ENCODE assay signal across 14 cellular contexts in genomic region chr3:172285844-172286243, GRCh38.
DNase-seq lines count a peak whose midpoint lies in the region; ATAC-seq and TF ChIP-seq lines count a peak whose summit lies in the region.
"Had no signal": no experiment of that assay in that cellular context is flagged by ENCODE, and none has a peak within 500 bp of the region (broad histone marks: within the 10 kb centered on the region; RNA-seq: fewer than 3 reads in every experiment).

No MANE protein-coding gene starts in this region.

- peak; percentile 44 for ATAC-seq in GM19463 (IDR thresholded peaks at IDR 0.05; ENCODE audit: unreplicated experiment)
- no peak for ATAC-seq in stimulated activated naive B cell treated with anti-CD40 and anti-IgM and Interleukin-4, amounts not matched to agents 10 μg/mL and 1 μg/mL and 100 μg/mL, for 72 hours (replicated peaks)
- no peak for ATAC-seq in GM21526 (IDR thresholded peaks at IDR 0.05; ENCODE audit: low FRiP score, unreplicated experiment)
- ATAC-seq: natural killer cell treated with Interleukin-12 subunit alpha and Interleukin-12 subunit beta and Interleukin-15 and Interleukin-18, amount 100 ng/mL, for 72 hours had no signal

- TF ChIP-seq CTCF in hepatocyte (IDR thresholded peaks at IDR 0.05; ENCODE audit: poor library complexity) (no peak), A673 (conservative IDR thresholded peaks at IDR 0.05; ENCODE audit: low read depth, low read length) (no peak)

- CTCF ChIA-PET in A673 (lab: Charles Lee), result no interaction called here

- no peak overlapping the region for H3K27ac Mint-ChIP-seq in stimulated activated naive B cell treated with anti-CD40 and anti-IgM and Interleukin-4, amounts not matched to agents 10 μg/mL and 1 μg/mL and 100 μg/mL, for 72 hours
- H3K27ac Mint-ChIP-seq: activated CD4-positive, alpha-beta memory T cell treated with anti-CD3 and anti-CD28 coated beads, Interleukin-2, amount 10 ng/mL, durations not matched to agents 7 days and 5 days had no signal

- intact Hi-C loops in A673 (cut with micrococcal nuclease; ENCODE audit: unreplicated experiment), result no loop called here

- no peak overlapping the region for H3K4me3 ChIP-seq in hepatocyte
- no peak overlapping the region for H3K4me3 ChIP-seq in A673 (ENCODE audit: low read depth, low read length, poor library complexity, severe bottlenecking)
- H3K4me3 ChIP-seq: SK-N-MC, stomach had no signal

- H3K36me3 Mint-ChIP-seq in stimulated activated naive B cell treated with anti-CD40 and anti-IgM and Interleukin-4, amounts not matched to agents 10 μg/mL and 1 μg/mL and 100 μg/mL, for 72 hours, result peaks cover 9 to 31% of the 10 kb centered on the region in 2 donors

- no peak overlapping the region for H3K4me2 ChIP-seq in hepatocyte

- H3K9me3 ChIP-seq in hepatocyte (ENCODE audit: low read depth) (no peaks in the 10 kb centered on the region), A673 (ENCODE audit: low read depth, low read length, poor library complexity, severe bottlenecking) (no peaks in the 10 kb centered on the region)
- H3K9me3 ChIP-seq: stomach had no signal

- peaks cover 6% of the 10 kb centered on the region for H4K20me1 ChIP-seq in hepatocyte (ENCODE audit: insufficient read depth, poor library complexity, severe bottlenecking)

- no peak overlapping the region for H3K4me3 Mint-ChIP-seq in stimulated activated naive B cell treated with anti-CD40 and anti-IgM and Interleukin-4, amounts not matched to agents 10 μg/mL and 1 μg/mL and 100 μg/mL, for 72 hours
- H3K4me3 Mint-ChIP-seq: activated CD4-positive, alpha-beta memory T cell treated with anti-CD3 and anti-CD28 coated beads, Interleukin-2, amount 10 ng/mL, durations not matched to agents 7 days and 5 days; natural killer cell treated with Interleukin-12 subunit alpha and Interleukin-12 subunit beta and Interleukin-15 and Interleukin-18, amount 100 ng/mL, for 72 hours had no signal

- H2AFZ ChIP-seq in hepatocyte, result no peak overlapping the region

- H3K9me3 Mint-ChIP-seq in stimulated activated naive B cell treated with anti-CD40 and anti-IgM and Interleukin-4, amounts not matched to agents 10 μg/mL and 1 μg/mL and 100 μg/mL, for 72 hours, result no peaks in the 10 kb centered on the region
- H3K9me3 Mint-ChIP-seq: activated CD4-positive, alpha-beta memory T cell treated with anti-CD3 and anti-CD28 coated beads, Interleukin-2, amount 10 ng/mL, durations not matched to agents 7 days and 5 days; natural killer cell treated with Interleukin-12 subunit alpha and Interleukin-12 subunit beta and Interleukin-15 and Interleukin-18, amount 100 ng/mL, for 72 hours had no signal

- no peaks in the 10 kb centered on the region for H3K9me2 ChIP-seq in hepatocyte (replicated peaks; ENCODE audit: insufficient read depth)

- peaks cover 11 to 15% of the 10 kb centered on the region in 2 donors for H3K4me1 Mint-ChIP-seq in stimulated activated naive B cell treated with anti-CD40 and anti-IgM and Interleukin-4, amounts not matched to agents 10 μg/mL and 1 μg/mL and 100 μg/mL, for 72 hours

- BruUV-seq in A673 (replicated peaks; lab: Mats Ljungman, UMichigan), result no TSS peak

- DNase-seq in A172 (ENCODE audit: low spot score) (peak; percentile 44), amniotic epithelial cell (ENCODE audit: low read depth) (peak; percentile 90), hepatocyte (ENCODE audit: low spot score) (no peak), NCI-H748 (lab: John Stamatoyannopoulos, UW; ENCODE audit: unreplicated experiment) (no peak), A673 (ENCODE audit: low spot score) (no peak)
- DNase-seq in stimulated activated naive B cell treated with anti-CD40 and anti-IgM and Interleukin-4, amounts not matched to agents 10 μg/mL and 1 μg/mL and 100 μg/mL, for 72 hours, result no peak
- DNase-seq: activated CD4-positive, alpha-beta memory T cell treated with anti-CD3 and anti-CD28 coated beads, Interleukin-2, amount 10 ng/mL, durations not matched to agents 7 days and 5 days; brain microvascular endothelial cell; NK-92 treated with Interleukin-12 subunit alpha and Interleukin-12 subunit beta, amount 100 ng/mL, for 24 hours; stomach had no signal

- WGBS in hepatocyte (ENCODE audit: low lambda C conversion rate, missing lambda C conversion rate), result 79% methylated on average over 4 of the region's 4 CpGs

- POLR2A ChIA-PET in A673 (lab: Charles Lee; ENCODE audit: low non-redundant PET), result no interaction called here

- peaks cover 56% of the 10 kb centered on the region for H3K79me2 ChIP-seq in hepatocyte

- H3K27ac ChIP-seq in hepatocyte, result peak overlapping the region; percentile 18
- no peak overlapping the region for H3K27ac ChIP-seq in A673 (ENCODE audit: low read depth, low read length, poor library complexity, severe bottlenecking)
- H3K27ac ChIP-seq: brain microvascular endothelial cell, SK-N-MC had no signal

- H3K27me3 ChIP-seq in hepatocyte, result no peaks in the 10 kb centered on the region
- no peaks in the 10 kb centered on the region for H3K27me3 ChIP-seq in A673 (replicated peaks; ENCODE audit: insufficient read depth, low read depth, low read length, poor library complexity)
- H3K27me3 ChIP-seq: brain microvascular endothelial cell, stomach had no signal

- H3K36me3 ChIP-seq in hepatocyte (replicated peaks; ENCODE audit: insufficient read depth, low read depth) (no peaks in the 10 kb centered on the region), A673 (ENCODE audit: insufficient read depth, low read length, poor library complexity, severe bottlenecking) (no peaks in the 10 kb centered on the region)

- H3K27me3 Mint-ChIP-seq in stimulated activated naive B cell treated with anti-CD40 and anti-IgM and Interleukin-4, amounts not matched to agents 10 μg/mL and 1 μg/mL and 100 μg/mL, for 72 hours, result no peaks in the 10 kb centered on the region
- H3K27me3 Mint-ChIP-seq: activated CD4-positive, alpha-beta memory T cell treated with anti-CD3 and anti-CD28 coated beads, Interleukin-2, amount 10 ng/mL, durations not matched to agents 7 days and 5 days; natural killer cell treated with Interleukin-12 subunit alpha and Interleukin-12 subunit beta and Interleukin-15 and Interleukin-18, amount 100 ng/mL, for 72 hours had no signal

- H3K4me1 ChIP-seq in hepatocyte (ENCODE audit: insufficient read depth) (peaks cover 49% of the 10 kb centered on the region), A673 (ENCODE audit: insufficient read depth, low read length, poor library complexity, severe bottlenecking) (no peaks in the 10 kb centered on the region)

Comparison
In these comparisons a context has a peak if more than half of its experiments do, and no peak if none do; other contexts are left out.
1. DNase-seq: peak in A172 (single experiment) and amniotic epithelial cell (single experiment); none in hepatocyte (single experiment), stimulated activated naive B cell treated with anti-CD40 and anti-IgM and Interleukin-4, amounts not matched to agents 10 μg/mL and 1 μg/mL and 100 μg/mL, for 72 hours (single experiment), NCI-H748 (single experiment) and A673 (single experiment).